Comparison of ENCODE assay signal across 14 cellular contexts in genomic region chr12:104083769-104084475, GRCh38. TPM values are rescaled to one million over a fixed set of nuclear protein-coding genes. Genes with fewer than 3 reads are reported as not detected.
DNase-seq lines count a peak whose midpoint lies in the region; ATAC-seq and TF ChIP-seq lines count a peak whose summit lies in the region.
"Had no signal": no experiment of that assay in that cellular context is flagged by ENCODE, and none has a peak within 500 bp of the region (broad histone marks: within the 10 kb centered on the region; RNA-seq: fewer than 3 reads in every experiment).

No MANE protein-coding gene starts in this region.

- DNase-seq in activated CD4-positive, alpha-beta T cell treated with anti-CD3 and anti-CD28 coated beads for 24 hours (ENCODE audit: low read depth in 2 of 2), result peak; percentile 8 to 16
- no peak for DNase-seq in activated CD4-positive, alpha-beta T cell treated with anti-CD3 and anti-CD28 coated beads for 1 hour
- peak; percentile 9 for DNase-seq in stimulated activated CD4-positive, alpha-beta T cell treated with anti-CD3 and anti-CD28 coated beads, Interleukin-4, amount 100 ng/mL, for 1 hour
- DNase-seq in Caco-2 (no peak), EL (no peak), DMS79 (lab: John Stamatoyannopoulos, UW) (no peak)
- DNase-seq: 8988T, activated gamma-delta T cell treated with Interleukin-2 at 50 U/mL for 16 hours, mucosa of descending colon, NCI-H774, small intestine, SW 1271 had no signal

- no peak overlapping the region for H3K4me3 Mint-ChIP-seq in Caco-2 (ENCODE audit: unreplicated experiment)

- H3K27me3 ChIP-seq in Caco-2 (replicated peaks; ENCODE audit: control insufficient read depth, insufficient read depth, low read length), result no peaks in the 10 kb centered on the region

- no peaks in the 10 kb centered on the region for H3K9me3 Mint-ChIP-seq in Caco-2 (ENCODE audit: unreplicated experiment)

- ATAC-seq in GM21576 (IDR thresholded peaks at IDR 0.05; ENCODE audit: unreplicated experiment), result peak; percentile 79
- ATAC-seq in HG03469 (IDR thresholded peaks at IDR 0.05; ENCODE audit: unreplicated experiment), result peak; percentile 64
- ATAC-seq: mucosa of descending colon had no signal

- no peaks in the 10 kb centered on the region for H3K36me3 ChIP-seq in Caco-2 (ENCODE audit: control insufficient read depth, insufficient read depth, low read length)

- H3K4me1 ChIP-seq in Caco-2, result no peaks in the 10 kb centered on the region

- no peak overlapping the region for H3K27ac Mint-ChIP-seq in Caco-2 (ENCODE audit: unreplicated experiment)

- POLR2A ChIA-PET in Caco-2 (lab: Charles Lee), result no interaction called here

- H3K27me3 Mint-ChIP-seq in Caco-2 (ENCODE audit: insufficient read depth, unreplicated experiment), result no peaks in the 10 kb centered on the region

- intact Hi-C loops in Caco-2 (cut with micrococcal nuclease; ENCODE audit: unreplicated experiment), result no loop called here

- no peak for TF ChIP-seq CTCF in Caco-2 (IDR thresholded peaks at IDR 0.05; ENCODE audit: insufficient read depth in 1 of 2, low read depth in 1 of 2, low read length in 1 of 2, severe bottlenecking in 1 of 2, unreplicated experiment in 1 of 2)

- BruUV-seq in Caco-2 (replicated peaks; lab: Mats Ljungman, UMichigan), result no TSS peak

- CTCF ChIA-PET in Caco-2 (lab: Charles Lee), result no interaction called here

- H3K36me3 Mint-ChIP-seq in Caco-2 (ENCODE audit: insufficient read depth, unreplicated experiment), result no peaks in the 10 kb centered on the region

- H3K9me3 ChIP-seq in Caco-2, result no peaks in the 10 kb centered on the region
- H3K9me3 ChIP-seq: mucosa of descending colon had no signal

- H3K4me3 ChIP-seq in Caco-2 (ENCODE audit: low read depth, low read length), result no peak overlapping the region
- H3K4me3 ChIP-seq: mucosa of descending colon had no signal

- no peaks in the 10 kb centered on the region for H3K4me1 Mint-ChIP-seq in Caco-2 (ENCODE audit: low read depth, unreplicated experiment)

RNA-seq across cellular contexts. Expression of gene HCFC2, which starts 19.6 kb away (rescaled TPM):
- total RNA-seq in Caco-2 (2022), result 4.9 and 5.4 TPM in 2 replicates

RNA-seq across cellular contexts. Expression of gene GLT8D2, which starts 33.9 kb away (rescaled TPM):
- total RNA-seq in Caco-2 (2022), result 0.49 TPM in 1 of 2 replicates, not detected in the other

RNA-seq across cellular contexts. Expression of gene NFYB, which starts 54.1 kb away (rescaled TPM):
- total RNA-seq in Caco-2 (2022), result 30.8 and 36.9 TPM in 2 replicates

Comparison
In these comparisons a context has a peak if more than half of its experiments do, and no peak if none do; other contexts are left out.
1. DNase-seq: peak in activated CD4-positive, alpha-beta T cell treated with anti-CD3 and anti-CD28 coated beads for 24 hours (2 of 2) and stimulated activated CD4-positive, alpha-beta T cell treated with anti-CD3 and anti-CD28 coated beads, Interleukin-4, amount 100 ng/mL, for 1 hour (single experiment); none in activated CD4-positive, alpha-beta T cell treated with anti-CD3 and anti-CD28 coated beads for 1 hour (single experiment), Caco-2 (0 of 2), EL (single experiment) and DMS79 (single experiment).